Comparison of ENCODE assay signal across 22 cellular contexts in genomic region chr10:88049204-88049603, GRCh38.
"Had no signal": no experiment of that assay in that cellular context is flagged by ENCODE, and none has a peak within 500 bp of the region (broad histone marks: within the 10 kb centered on the region; RNA-seq: fewer than 3 reads in every experiment).

No MANE protein-coding gene starts in this region.

- H3K36me3 Mint-ChIP-seq: IgD-negative memory B cell had no signal

- H3K27ac Mint-ChIP-seq: IgD-negative memory B cell had no signal

- ATAC-seq: HepG2, K562, Right ventricle myocardium inferior, SK-N-SH treated with all-trans-retinoic acid at 6 μM for 48 hours had no signal

- DNase-seq: NCI-H1092 treated with DMSO at 0.1 percent for 48 hours; NCI-H1436; NCI-H187; NCI-H2029; NCI-H2081 treated with DMSO at 0.1 percent for 48 hours; NCI-H2171; NCI-H226; NCI-H446; NCI-H510A; NCI-H524 treated with DMSO at 0.1 percent for 48 hours; NCI-H69; NCI-H774; NK-92 treated with Interleukin-12 subunit alpha and Interleukin-12 subunit beta, amount 100 ng/mL, for 24 hours; PC-9; Peyer's patch; SHP77 treated with DMSO at 0.1 percent for 48 hours; SJCRH30 had no signal

- H3K4me3 Mint-ChIP-seq: IgD-negative memory B cell had no signal
